ENCODE assay signal across 8 cellular contexts in the genomic region with DNA sequence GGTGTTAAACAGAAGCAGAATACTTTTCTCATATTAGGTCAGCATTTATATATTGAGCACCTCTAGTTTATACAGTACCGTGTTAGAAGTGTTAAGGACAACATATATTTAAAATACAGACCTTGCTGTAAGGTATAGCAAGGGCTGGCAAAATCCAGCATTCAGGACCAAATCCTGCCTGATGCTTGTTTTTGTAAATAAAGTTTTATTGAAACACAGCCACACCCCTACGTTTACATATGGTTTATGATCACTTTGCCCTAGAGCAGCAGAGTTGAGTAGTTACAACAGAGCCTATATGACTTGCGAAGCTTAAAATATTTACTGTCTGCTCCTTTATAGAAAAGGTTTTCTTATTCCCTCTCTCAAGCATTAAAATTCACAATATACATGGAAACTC.
"Had no signal": no experiment of that assay in that cellular context is flagged by ENCODE, and none has a peak within 500 bp of the region (broad histone marks: within the 10 kb centered on the region; RNA-seq: fewer than 3 reads in every experiment).

No MANE protein-coding gene starts in this region.

- DNase-seq: GDM1, GF-D8 had no signal

- ATAC-seq: GM12878 had no signal

- H3K4me3 ChIP-seq: GM12878 had no signal

- FAIRE-seq: G401.6, GM12878, GM12891, GM12892, GM18507, GM19239 had no signal
